ENCODE assay signal across 14 cellular contexts in genomic region chr10:133219782-133220181, GRCh38. TPM values are rescaled to one million over a fixed set of nuclear protein-coding genes. Genes with fewer than 3 reads are reported as not detected.
DNase-seq lines count a peak whose midpoint lies in the region; ATAC-seq lines count a peak whose summit lies in the region.
"Had no signal": no experiment of that assay in that cellular context is flagged by ENCODE, and none has a peak within 500 bp of the region (broad histone marks: within the 10 kb centered on the region; RNA-seq: fewer than 3 reads in every experiment).

No MANE protein-coding gene starts in this region.

- ATAC-seq in GM21526 (IDR thresholded peaks at IDR 0.05; ENCODE audit: low FRiP score, unreplicated experiment), result no peak
- ATAC-seq: HepG2 had no signal

- H3K27ac Mint-ChIP-seq in activated T-cell treated with anti-CD3 and anti-CD28 coated beads, Interleukin-2, amount 50 U/mL, for 24 hours, result no peak overlapping the region

- no peaks in the 10 kb centered on the region for H3K4me1 Mint-ChIP-seq in activated T-cell treated with anti-CD3 and anti-CD28 coated beads, Interleukin-2, amount 50 U/mL, for 24 hours (ENCODE audit: low read depth)

- no peaks in the 10 kb centered on the region for H3K79me2 ChIP-seq in trophoblast cell (ENCODE audit: control insufficient read depth, insufficient read depth, low read length, poor library complexity)

- no peak overlapping the region for H3K4me3 Mint-ChIP-seq in activated T-cell treated with anti-CD3 and anti-CD28 coated beads, Interleukin-2, amount 50 U/mL, for 24 hours

- no peak overlapping the region for H2AK5ac ChIP-seq in trophoblast cell (ENCODE audit: low read length)

- no peak overlapping the region for H3K4ac ChIP-seq in trophoblast cell (ENCODE audit: low read depth, low read length)

- H3K23ac ChIP-seq in trophoblast cell (ENCODE audit: low read length), result no peak overlapping the region

- no peak overlapping the region for H3K14ac ChIP-seq in trophoblast cell (ENCODE audit: low read length)

- no peak overlapping the region for H4K8ac ChIP-seq in trophoblast cell (ENCODE audit: low read depth, low read length)

- DNase-seq in NT2/D1 (ENCODE audit: low read depth, low spot score) (no peak), iPS-NIHi11 (ENCODE audit: low spot score) (peak; percentile 88), trophoblast cell (no peak), NCI-H128 (lab: John Stamatoyannopoulos, UW; ENCODE audit: unreplicated experiment) (no peak)
- no peak for DNase-seq in activated T-cell treated with anti-CD3 and anti-CD28 coated beads, Interleukin-2, amount 50 U/mL, for 24 hours
- DNase-seq: EL, NCI-H146, NCI-H2081, NCI-H524 had no signal

- H3K4me1 ChIP-seq in ES-I3 (ENCODE audit: insufficient read depth, low read length) (no peaks in the 10 kb centered on the region; the same call in 1 of the 2 replicates), NT2/D1 (ENCODE audit: insufficient read depth, insufficient read length) (peaks cover 9% of the 10 kb centered on the region), trophoblast cell (ENCODE audit: control insufficient read depth in 1 of 2, insufficient read depth in 2 of 2, low read length in 2 of 2) (no peaks in the 10 kb centered on the region)
- H3K4me1 ChIP-seq: SJSA1 had no signal

- H3K36me3 ChIP-seq in ES-I3 (ENCODE audit: insufficient read depth, low read length) (no peaks in the 10 kb centered on the region), NT2/D1 (ENCODE audit: insufficient read depth, insufficient read length, low read length) (no peaks in the 10 kb centered on the region), trophoblast cell (ENCODE audit: control insufficient read depth in 1 of 2, insufficient read depth in 2 of 2, low read length in 2 of 2) (no peaks in the 10 kb centered on the region)
- H3K36me3 ChIP-seq: SJSA1 had no signal

- peak overlapping the region; percentile 34 for H3K4me2 ChIP-seq in trophoblast cell (ENCODE audit: low read length)
- H3K4me2 ChIP-seq: KMS-11 had no signal

- H3K27me3 ChIP-seq in NT2/D1 (ENCODE audit: insufficient read depth, insufficient read length), result peaks cover 7% of the 10 kb centered on the region
- H3K27me3 ChIP-seq in trophoblast cell (ENCODE audit: insufficient read depth, low read length), result no peaks in the 10 kb centered on the region
- H3K27me3 ChIP-seq: SJSA1 had no signal

- no peak overlapping the region for H4K91ac ChIP-seq in trophoblast cell (ENCODE audit: low read depth, low read length)

- H4K12ac ChIP-seq in trophoblast cell (ENCODE audit: low read depth, low read length), result no peak overlapping the region

- H2BK12ac ChIP-seq in trophoblast cell (ENCODE audit: low read length), result no peak overlapping the region

- no peak overlapping the region for H3K27ac ChIP-seq in trophoblast cell (ENCODE audit: low read depth, low read length)
- H3K27ac ChIP-seq: KMS-11, SJSA1 had no signal

- no CpG with 5 or more reads among the region's 28 CpGs for WGBS in trophoblast cell (ENCODE audit: extremely low coverage, insufficient coverage, insufficient read length)

- no peak overlapping the region for H2AFZ ChIP-seq in trophoblast cell (ENCODE audit: insufficient read depth, low read length, poor library complexity)

- no peak overlapping the region for H2BK120ac ChIP-seq in trophoblast cell (ENCODE audit: insufficient read depth, low read length, poor library complexity)

- H3K4me3 ChIP-seq in NT2/D1 (ENCODE audit: insufficient read length, low read depth) (no peak overlapping the region), trophoblast cell (ENCODE audit: low read depth, low read length) (no peak overlapping the region)
- H3K4me3 ChIP-seq: SJSA1 had no signal

- no peaks in the 10 kb centered on the region for H3K9me3 ChIP-seq in ES-I3 (ENCODE audit: control insufficient read depth, insufficient read depth, low read length)
- H3K9me3 ChIP-seq in NT2/D1 (ENCODE audit: insufficient read depth, low read length), result no peaks in the 10 kb centered on the region
- peaks cover under 1% of the 10 kb centered on the region for H3K9me3 ChIP-seq in trophoblast cell (ENCODE audit: insufficient read depth, low read depth, low read length)
- H3K9me3 ChIP-seq: SJSA1 had no signal

- H3K18ac ChIP-seq in trophoblast cell (ENCODE audit: low read length), result no peak overlapping the region

- H3K9ac ChIP-seq in ES-I3 (ENCODE audit: low read depth, low read length) (peak overlapping the region; percentile 32), NT2/D1 (ENCODE audit: insufficient read length, low read depth) (peak overlapping the region; percentile 42), trophoblast cell (ENCODE audit: low read length) (no peak overlapping the region)
- H3K9ac ChIP-seq: KMS-11 had no signal

- no peaks in the 10 kb centered on the region for H3K79me1 ChIP-seq in trophoblast cell (ENCODE audit: low read length)

- H2BK5ac ChIP-seq in trophoblast cell (ENCODE audit: low read depth, low read length, poor library complexity), result no peak overlapping the region

- H3K27me3 Mint-ChIP-seq in activated T-cell treated with anti-CD3 and anti-CD28 coated beads, Interleukin-2, amount 50 U/mL, for 24 hours, result peaks cover 18% of the 10 kb centered on the region

- H3K9me3 Mint-ChIP-seq in activated T-cell treated with anti-CD3 and anti-CD28 coated beads, Interleukin-2, amount 50 U/mL, for 24 hours, result no peaks in the 10 kb centered on the region

- no peaks in the 10 kb centered on the region for H3K36me3 Mint-ChIP-seq in activated T-cell treated with anti-CD3 and anti-CD28 coated beads, Interleukin-2, amount 50 U/mL, for 24 hours (ENCODE audit: low read depth)

RNA-seq across cellular contexts. Expression of gene UTF1, which starts 10.2 kb away (rescaled TPM):
- 0.25 and 0.31 TPM in 2 replicates for polyA plus RNA-seq in trophoblast cell (2013)
- polyA plus RNA-seq: HepG2 had no signal

RNA-seq across cellular contexts. Expression of gene VENTX, which starts 17.9 kb away (rescaled TPM):
- polyA plus RNA-seq in trophoblast cell (2013), result 0.14 and 0.19 TPM in 2 replicates
- polyA plus RNA-seq: HepG2 had no signal

RNA-seq across cellular contexts. Expression of gene ADAM8, which starts 56.9 kb away (rescaled TPM):
- polyA plus RNA-seq in trophoblast cell (2013), result 16.9 and 18.0 TPM in 2 replicates

RNA-seq across cellular contexts. Expression of gene KNDC1, which starts 59.8 kb away (rescaled TPM):
- 0.71 and 0.75 TPM in 2 replicates for polyA plus RNA-seq in trophoblast cell (2013)
